Comparison of ENCODE assay signal across 28 cellular contexts in the genomic region with DNA sequence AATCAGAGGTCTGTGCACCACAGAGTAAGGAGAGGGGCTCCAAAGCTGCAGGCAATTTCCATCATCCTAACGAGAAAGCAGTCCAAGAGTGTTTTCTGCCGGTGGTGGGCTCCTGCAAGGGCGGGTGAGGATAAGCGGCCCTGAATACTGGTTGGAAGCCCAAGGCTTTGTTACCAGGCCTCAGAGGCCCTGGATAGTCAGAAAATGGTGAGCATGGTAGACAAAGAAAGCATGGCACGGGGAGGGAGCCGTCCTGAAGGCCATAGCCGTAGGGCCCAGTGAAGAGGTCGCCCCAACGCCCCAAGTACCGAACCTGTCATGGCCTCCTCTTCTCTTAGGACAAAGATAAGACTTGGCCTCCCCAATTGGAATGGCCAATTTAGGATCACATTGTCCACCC.
"Had no signal": no experiment of that assay in that cellular context is flagged by ENCODE, and none has a peak within 500 bp of the region (broad histone marks: within the 10 kb centered on the region; RNA-seq: fewer than 3 reads in every experiment).

No MANE protein-coding gene starts in this region.

- H3K4me1 Mint-ChIP-seq: naive thymus-derived CD8-positive, alpha-beta T cell; neural crest cell; stimulated activated effector memory CD8-positive, alpha-beta T cell treated with anti-CD3 and anti-CD28 coated beads, Interleukin-12 subunit alpha, Interleukin-12 subunit beta, amount 100 ng/mL, for 72 hours; stimulated activated naive B cell treated with anti-CD40 and anti-IgM and Interleukin-4, amounts not matched to agents 10 μg/mL and 1 μg/mL and 100 μg/mL, for 72 hours had no signal

- H3K4me3 ChIP-seq: pancreas, prostate gland, right lobe of liver, sigmoid colon, stomach, thoracic aorta, thyroid gland, tibial nerve, upper lobe of left lung, vagina had no signal

- ATAC-seq: naive thymus-derived CD8-positive, alpha-beta T cell; natural killer cell treated with Interleukin-12 subunit alpha and Interleukin-12 subunit beta and Interleukin-15 and Interleukin-18, amount 100 ng/mL, for 72 hours; pancreas; right lobe of liver; stimulated activated effector memory CD8-positive, alpha-beta T cell treated with anti-CD3 and anti-CD28 coated beads, Interleukin-12 subunit alpha, Interleukin-12 subunit beta, amount 100 ng/mL, for 72 hours; stimulated activated naive B cell treated with anti-CD40 and anti-IgM and Interleukin-4, amounts not matched to agents 10 μg/mL and 1 μg/mL and 100 μg/mL, for 72 hours had no signal

- H3K27ac ChIP-seq: neutrophil, pancreas, prostate gland, right lobe of liver, stomach, thoracic aorta, thyroid gland, tibial nerve, upper lobe of left lung, vagina had no signal

- H3K9me3 ChIP-seq: neutrophil, pancreas, prostate gland, right lobe of liver, sigmoid colon, stomach, thoracic aorta, thyroid gland, tibial nerve, upper lobe of left lung, vagina had no signal

- DNase-seq: naive thymus-derived CD8-positive, alpha-beta T cell; nephron progenitor cell; nucleus accumbens; pancreas; retina; right cardiac atrium; sigmoid colon; small intestine; stimulated activated CD4-positive, alpha-beta T cell treated with anti-CD3 and anti-CD28 coated beads, Interleukin-15, amount 100 ng/mL, for 24 hours; stimulated activated CD4-positive, alpha-beta T cell treated with anti-CD3 and anti-CD28 coated beads, Interleukin-2, amount 100 ng/mL, for 24 hours; stimulated activated CD4-positive, alpha-beta T cell treated with anti-CD3 and anti-CD28 coated beads, Interleukin-2, amount 100 ng/mL, for 48 hours; stimulated activated CD4-positive, alpha-beta T cell treated with anti-CD3 and anti-CD28 coated beads, Interleukin-4, amount 100 ng/mL, for 24 hours; stimulated activated naive B cell treated with anti-CD40 and anti-IgM and Interleukin-4, amounts not matched to agents 10 μg/mL and 1 μg/mL and 100 μg/mL, for 72 hours; stimulated activated naive CD4-positive, alpha-beta T cell treated with Interleukin-2 at 50 U/mL for 16 hours; stomach; thyroid gland; trophoblast cell; upper lobe of left lung had no signal

- H3K4me1 ChIP-seq: pancreas, prostate gland, right lobe of liver, thyroid gland, tibial nerve, vagina had no signal

- H3K36me3 ChIP-seq: neutrophil, pancreas, prostate gland, right lobe of liver, stomach, thyroid gland, tibial nerve, upper lobe of left lung, vagina had no signal

- H3K27ac Mint-ChIP-seq: naive thymus-derived CD8-positive, alpha-beta T cell; natural killer cell treated with Interleukin-12 subunit alpha and Interleukin-12 subunit beta and Interleukin-15 and Interleukin-18, amount 100 ng/mL, for 72 hours; nephron progenitor cell; stimulated activated effector memory CD8-positive, alpha-beta T cell treated with anti-CD3 and anti-CD28 coated beads, Interleukin-12 subunit alpha, Interleukin-12 subunit beta, amount 100 ng/mL, for 72 hours; stimulated activated naive B cell treated with anti-CD40 and anti-IgM and Interleukin-4, amounts not matched to agents 10 μg/mL and 1 μg/mL and 100 μg/mL, for 72 hours; stimulated activated naive CD8-positive, alpha-beta T cell treated with anti-CD3 and anti-CD28 coated beads, Interleukin-15, Interleukin-2, amounts not matched to agents 100 ng/mL and 50 ng/mL, for 24 hours had no signal

- H3K36me3 Mint-ChIP-seq: naive thymus-derived CD8-positive, alpha-beta T cell; natural killer cell treated with Interleukin-12 subunit alpha and Interleukin-12 subunit beta and Interleukin-15 and Interleukin-18, amount 100 ng/mL, for 72 hours; stimulated activated effector memory CD8-positive, alpha-beta T cell treated with anti-CD3 and anti-CD28 coated beads, Interleukin-12 subunit alpha, Interleukin-12 subunit beta, amount 100 ng/mL, for 72 hours; stimulated activated naive B cell treated with anti-CD40 and anti-IgM and Interleukin-4, amounts not matched to agents 10 μg/mL and 1 μg/mL and 100 μg/mL, for 72 hours had no signal

- H3K4me3 Mint-ChIP-seq: naive thymus-derived CD8-positive, alpha-beta T cell; natural killer cell treated with Interleukin-12 subunit alpha and Interleukin-12 subunit beta and Interleukin-15 and Interleukin-18, amount 100 ng/mL, for 72 hours; nephron progenitor cell; neural crest cell; stimulated activated effector memory CD8-positive, alpha-beta T cell treated with anti-CD3 and anti-CD28 coated beads, Interleukin-12 subunit alpha, Interleukin-12 subunit beta, amount 100 ng/mL, for 72 hours; stimulated activated naive B cell treated with anti-CD40 and anti-IgM and Interleukin-4, amounts not matched to agents 10 μg/mL and 1 μg/mL and 100 μg/mL, for 72 hours; stimulated activated naive CD8-positive, alpha-beta T cell treated with anti-CD3 and anti-CD28 coated beads, Interleukin-15, Interleukin-2, amounts not matched to agents 100 ng/mL and 50 ng/mL, for 24 hours had no signal

- H3K27me3 ChIP-seq: right lobe of liver, sigmoid colon, stomach, thyroid gland, tibial nerve, upper lobe of left lung, vagina had no signal

- H3K9me3 Mint-ChIP-seq: naive thymus-derived CD8-positive, alpha-beta T cell; natural killer cell treated with Interleukin-12 subunit alpha and Interleukin-12 subunit beta and Interleukin-15 and Interleukin-18, amount 100 ng/mL, for 72 hours; nephron progenitor cell; neural crest cell; stimulated activated effector memory CD8-positive, alpha-beta T cell treated with anti-CD3 and anti-CD28 coated beads, Interleukin-12 subunit alpha, Interleukin-12 subunit beta, amount 100 ng/mL, for 72 hours; stimulated activated naive B cell treated with anti-CD40 and anti-IgM and Interleukin-4, amounts not matched to agents 10 μg/mL and 1 μg/mL and 100 μg/mL, for 72 hours; stimulated activated naive CD8-positive, alpha-beta T cell treated with anti-CD3 and anti-CD28 coated beads, Interleukin-15, Interleukin-2, amounts not matched to agents 100 ng/mL and 50 ng/mL, for 24 hours had no signal
